1 cellular context compared by ENCODE assay signal in genomic region chr1:201505505-201505893, GRCh38.
TF ChIP-seq lines count a peak whose summit lies in the region.

No MANE protein-coding gene starts in this region.

TF ChIP-seq in H1, 55 proteins besides CTCF, POLR2A, EP300 and RAD21:
- no peak for TF ChIP-seq EZH2 (IDR thresholded peaks at IDR 0.05; ENCODE audit: low read depth, low read length, severe bottlenecking)
- no peak for TF ChIP-seq TAF1 (IDR thresholded peaks at IDR 0.05; ENCODE audit: low read depth, low read length)
- no peak for TF ChIP-seq POU5F1 (IDR thresholded peaks at IDR 0.05; ENCODE audit: low read depth, low read length)
- no peak for TF ChIP-seq SRF (IDR thresholded peaks at IDR 0.05; ENCODE audit: low read depth, low read length)
- TF ChIP-seq CEBPB (IDR thresholded peaks at IDR 0.05; ENCODE audit: low read depth, low read length) = no peak
- no peak for TF ChIP-seq MAX (IDR thresholded peaks at IDR 0.05)
- no peak for TF ChIP-seq CREB1 (IDR thresholded peaks at IDR 0.05)
- TF ChIP-seq TBP (IDR thresholded peaks at IDR 0.05; ENCODE audit: low read depth, low read length) = no peak
- TF ChIP-seq KDM5A (IDR thresholded peaks at IDR 0.05; ENCODE audit: low read length) = no peak
- no peak for TF ChIP-seq SP2 (IDR thresholded peaks at IDR 0.05; ENCODE audit: low read length)
- TF ChIP-seq CTBP2 (IDR thresholded peaks at IDR 0.05; ENCODE audit: borderline replicate concordance, insufficient read depth, insufficient read length, low read length) = no peak
